In genomic region chr18:12405066-12405465, GRCh38 we compare ENCODE assay signal across 24 cellular contexts. TPM values are rescaled to one million over a fixed set of nuclear protein-coding genes. Genes with fewer than 3 reads are reported as not detected.
DNase-seq lines count a peak whose midpoint lies in the region; FAIRE-seq and TF ChIP-seq lines count a peak whose summit lies in the region.
"Had no signal": no experiment of that assay in that cellular context is flagged by ENCODE, and none has a peak within 500 bp of the region (broad histone marks: within the 10 kb centered on the region; RNA-seq: fewer than 3 reads in every experiment).

No MANE protein-coding gene starts in this region.

- no peak overlapping the region for H2BK12ac ChIP-seq in trophoblast cell (ENCODE audit: low read length)

- H3K9me3 ChIP-seq in trophoblast cell (ENCODE audit: insufficient read depth, low read depth, low read length): peaks cover 2% of the 10 kb centered on the region
- H3K9me3 ChIP-seq: BLaER1 treated with 17β-estradiol and CSF1 and Interleukin-3, amounts not matched to agents 10 nM and 100 nM; HAP-1; SK-N-SH had no signal

- H3K9me3 Mint-ChIP-seq in activated CD4-positive, alpha-beta memory T cell treated with anti-CD3 and anti-CD28 coated beads, Interleukin-2, amount 10 ng/mL, durations not matched to agents 7 days and 5 days: no peaks in the 10 kb centered on the region
- H3K9me3 Mint-ChIP-seq: CD8-positive, alpha-beta T cell had no signal

- no peaks in the 10 kb centered on the region for H3K79me2 ChIP-seq in trophoblast cell (ENCODE audit: control insufficient read depth, insufficient read depth, low read length, poor library complexity)

- H3K4ac ChIP-seq in trophoblast cell (ENCODE audit: low read depth, low read length): no peak overlapping the region

- H3K4me3 Mint-ChIP-seq in activated CD4-positive, alpha-beta memory T cell treated with anti-CD3 and anti-CD28 coated beads, Interleukin-2, amount 10 ng/mL, durations not matched to agents 7 days and 5 days: no peak overlapping the region

- H3K18ac ChIP-seq in trophoblast cell (ENCODE audit: low read length): no peak overlapping the region

- no peak overlapping the region for H3K23ac ChIP-seq in trophoblast cell (ENCODE audit: low read length)

- CTCF ChIA-PET in activated CD4-positive, alpha-beta memory T cell treated with anti-CD3 and anti-CD28 coated beads, Interleukin-2, amount 10 ng/mL, durations not matched to agents 7 days and 5 days (lab: Charles Lee): no interaction called here

- TF ChIP-seq POLR2A in H54 (IDR thresholded peaks at IDR 0.05; ENCODE audit: low read depth, low read length): no peak

- H3K4me1 Mint-ChIP-seq in activated CD4-positive, alpha-beta memory T cell treated with anti-CD3 and anti-CD28 coated beads, Interleukin-2, amount 10 ng/mL, durations not matched to agents 7 days and 5 days: peaks cover 46% of the 10 kb centered on the region

- H3K79me1 ChIP-seq in trophoblast cell (ENCODE audit: low read length): peaks cover 6% of the 10 kb centered on the region

- H4K8ac ChIP-seq in trophoblast cell (ENCODE audit: low read depth, low read length): no peak overlapping the region

- H4K91ac ChIP-seq in trophoblast cell (ENCODE audit: low read depth, low read length): no peak overlapping the region

- POLR2A ChIA-PET in activated CD4-positive, alpha-beta memory T cell treated with anti-CD3 and anti-CD28 coated beads, Interleukin-2, amount 10 ng/mL, durations not matched to agents 7 days and 5 days (lab: Charles Lee): interaction anchor here (1.5 kb wide), 1 partner anchor 28 kb away, joined by 8 read pairs; the partner anchor contains the start of gene AFG3L2

- peaks cover 3 to 7% of the 10 kb centered on the region in 2 experiments for H3K4me1 ChIP-seq in trophoblast cell (ENCODE audit: control insufficient read depth in 1 of 2, insufficient read depth in 2 of 2, low read length in 2 of 2)

- no peak overlapping the region for H3K27ac ChIP-seq in trophoblast cell (ENCODE audit: low read depth, low read length)
- H3K27ac ChIP-seq: HL-60 had no signal

- H3K14ac ChIP-seq in trophoblast cell (ENCODE audit: low read length): no peak overlapping the region

- FAIRE-seq in H54 (lab: Jason Lieb, UNC): no peak
- FAIRE-seq: HepG2 had no signal

- H2BK120ac ChIP-seq in trophoblast cell (ENCODE audit: insufficient read depth, low read length, poor library complexity): no peak overlapping the region

- peak; percentile 30 for DNase-seq in ELR (ENCODE audit: low read depth)
- DNase-seq in HuH-7 (ENCODE audit: low spot score): peak; percentile 7
- DNase-seq in dedifferentiated amniotic fluid mesenchymal stem cell (ENCODE audit: extremely low spot score): peak; percentile 13
- DNase-seq in trophoblast cell: peak; percentile 85 to 88
- DNase-seq in activated CD4-positive, alpha-beta memory T cell treated with anti-CD3 and anti-CD28 coated beads, Interleukin-2, amount 10 ng/mL, durations not matched to agents 7 days and 5 days: no peak
- no peak for DNase-seq in A172 (ENCODE audit: low spot score)
- no peak for DNase-seq in NCI-H1105 treated with DMSO at 0.1 percent for 48 hours (lab: John Stamatoyannopoulos, UW)
- DNase-seq in H54 (ENCODE audit: insufficient read length, low spot score): no peak
- DNase-seq: CD8-positive, alpha-beta T cell; DMS53; GF-D8; KG1; NCI-H1092 treated with DMSO at 0.1 percent for 48 hours; NCI-H146; NCI-H2029; NCI-H2227 treated with DMSO at 0.1 percent for 48 hours; NCI-H510A treated with DMSO at 0.1 percent for 48 hours; NCI-H748 treated with DMSO at 0.1 percent for 48 hours; SIG-M5; SK-N-SH had no signal

- H3K4me3 ChIP-seq in trophoblast cell (ENCODE audit: low read depth, low read length): no peak overlapping the region
- H3K4me3 ChIP-seq: BLaER1 treated with 17β-estradiol and CSF1 and Interleukin-3, amounts not matched to agents 10 nM and 100 nM; HAP-1 had no signal

- no peak overlapping the region for H3K27ac Mint-ChIP-seq in activated CD4-positive, alpha-beta memory T cell treated with anti-CD3 and anti-CD28 coated beads, Interleukin-2, amount 10 ng/mL, durations not matched to agents 7 days and 5 days
- H3K27ac Mint-ChIP-seq: CD8-positive, alpha-beta T cell had no signal

- H3K36me3 ChIP-seq in trophoblast cell (ENCODE audit: control insufficient read depth in 1 of 2, insufficient read depth in 2 of 2, low read length in 2 of 2): no peaks in the 10 kb centered on the region
- H3K36me3 ChIP-seq: HAP-1 had no signal

- no peak overlapping the region for H4K12ac ChIP-seq in trophoblast cell (ENCODE audit: low read depth, low read length)

- H3K27me3 Mint-ChIP-seq in activated CD4-positive, alpha-beta memory T cell treated with anti-CD3 and anti-CD28 coated beads, Interleukin-2, amount 10 ng/mL, durations not matched to agents 7 days and 5 days: peaks cover 45% of the 10 kb centered on the region

- no peak overlapping the region for H2AFZ ChIP-seq in trophoblast cell (ENCODE audit: insufficient read depth, low read length, poor library complexity)

- no peak overlapping the region for H3K4me2 ChIP-seq in trophoblast cell (ENCODE audit: low read length)
- H3K4me2 ChIP-seq: SK-N-SH had no signal

- no CpG with 5 or more reads among the region's 3 CpGs for WGBS in trophoblast cell (ENCODE audit: extremely low coverage, insufficient coverage, insufficient read length)

- H2BK5ac ChIP-seq in trophoblast cell (ENCODE audit: low read depth, low read length, poor library complexity): no peak overlapping the region

- H3K36me3 Mint-ChIP-seq in activated CD4-positive, alpha-beta memory T cell treated with anti-CD3 and anti-CD28 coated beads, Interleukin-2, amount 10 ng/mL, durations not matched to agents 7 days and 5 days (ENCODE audit: low read depth): no peaks in the 10 kb centered on the region
- H3K36me3 Mint-ChIP-seq: CD8-positive, alpha-beta T cell had no signal

- no peak overlapping the region for H2AK5ac ChIP-seq in trophoblast cell (ENCODE audit: low read length)

- H3K27me3 ChIP-seq in trophoblast cell (ENCODE audit: insufficient read depth, low read length): no peaks in the 10 kb centered on the region

- no peak overlapping the region for H3K9ac ChIP-seq in trophoblast cell (ENCODE audit: low read length)
- H3K9ac ChIP-seq: BLaER1 treated with 17β-estradiol and CSF1 and Interleukin-3, amounts not matched to agents 10 nM and 100 nM; SK-N-SH had no signal

RNA-seq across cellular contexts. Expression of gene PRELID3A, which starts 2.7 kb away (rescaled TPM):
- polyA plus RNA-seq in trophoblast cell (2013): 0.59 and 0.82 TPM in 2 replicates
- 1 to 10 TPM; 2.2 to 2.3 TPM for total RNA-seq in activated CD4-positive, alpha-beta memory T cell treated with anti-CD3 and anti-CD28 coated beads, Interleukin-2, amount 10 ng/mL, durations not matched to agents 7 days and 5 days
- total RNA-seq in A172 (2014; rRNA removed; shearing (Covaris generic)): 5.7 and 20.0 TPM in 2 replicates

RNA-seq across cellular contexts. Expression of gene AFG3L2, which starts 28.0 kb away (rescaled TPM):
- polyA plus RNA-seq in trophoblast cell (2013): 25.2 and 26.2 TPM in 2 replicates
- 10 to 100 TPM; 31.9 to 32.8 TPM for total RNA-seq in activated CD4-positive, alpha-beta memory T cell treated with anti-CD3 and anti-CD28 coated beads, Interleukin-2, amount 10 ng/mL, durations not matched to agents 7 days and 5 days
- total RNA-seq in A172 (2014; rRNA removed; shearing (Covaris generic)): 94.3 and 98.5 TPM in 2 replicates

Comparison
In these comparisons a context has a peak if more than half of its experiments do, and no peak if none do; other contexts are left out.
1. DNase-seq: peak in ELR (single experiment), HuH-7 (single experiment), dedifferentiated amniotic fluid mesenchymal stem cell (single experiment) and trophoblast cell (2 of 2); none in activated CD4-positive, alpha-beta memory T cell treated with anti-CD3 and anti-CD28 coated beads, Interleukin-2, amount 10 ng/mL, durations not matched to agents 7 days and 5 days (single experiment), A172 (single experiment), NCI-H1105 treated with DMSO at 0.1 percent for 48 hours (single experiment) and H54 (single experiment).